ENCODE assay signal across 13 cellular contexts in genomic region chr4:80054375-80054774, GRCh38.
"Had no signal": no experiment of that assay in that cellular context is flagged by ENCODE, and none has a peak within 500 bp of the region (broad histone marks: within the 10 kb centered on the region; RNA-seq: fewer than 3 reads in every experiment).

No MANE protein-coding gene starts in this region.

- H3K36me3 ChIP-seq: pancreas had no signal

- H3K27me3 ChIP-seq: esophagus squamous epithelium, neural progenitor cell, pancreas, testis, upper lobe of right lung had no signal

- H3K4me1 ChIP-seq: neural progenitor cell, pancreas, testis, upper lobe of right lung had no signal

- H3K27ac ChIP-seq: esophagus squamous epithelium, neural progenitor cell, pancreas, testis, upper lobe of right lung had no signal

- DNase-seq: activated B cell treated with CpG ODN at 0.5 μM for 24 hours; activated CD4-positive, alpha-beta T cell treated with anti-CD3 and anti-CD28 coated beads, Interleukin-2, amount 10 ng/mL, durations not matched to agents 7 days and 5 days; amygdala; esophagus squamous epithelium; foreskin fibroblast; immature natural killer cell; left colon; pancreas; stimulated activated CD4-positive, alpha-beta T cell treated with anti-CD3 and anti-CD28 coated beads, Interleukin-4, amount 100 ng/mL, for 1 hour; T-helper 1 cell; testis; upper lobe of right lung had no signal

- H3K9me3 ChIP-seq: esophagus squamous epithelium, pancreas, testis, upper lobe of right lung had no signal

- ATAC-seq: left colon, pancreas, upper lobe of right lung had no signal

- H3K4me3 ChIP-seq: esophagus squamous epithelium, neural progenitor cell, pancreas, testis, upper lobe of right lung had no signal
